8 cellular contexts compared by ENCODE assay signal in the genomic region with DNA sequence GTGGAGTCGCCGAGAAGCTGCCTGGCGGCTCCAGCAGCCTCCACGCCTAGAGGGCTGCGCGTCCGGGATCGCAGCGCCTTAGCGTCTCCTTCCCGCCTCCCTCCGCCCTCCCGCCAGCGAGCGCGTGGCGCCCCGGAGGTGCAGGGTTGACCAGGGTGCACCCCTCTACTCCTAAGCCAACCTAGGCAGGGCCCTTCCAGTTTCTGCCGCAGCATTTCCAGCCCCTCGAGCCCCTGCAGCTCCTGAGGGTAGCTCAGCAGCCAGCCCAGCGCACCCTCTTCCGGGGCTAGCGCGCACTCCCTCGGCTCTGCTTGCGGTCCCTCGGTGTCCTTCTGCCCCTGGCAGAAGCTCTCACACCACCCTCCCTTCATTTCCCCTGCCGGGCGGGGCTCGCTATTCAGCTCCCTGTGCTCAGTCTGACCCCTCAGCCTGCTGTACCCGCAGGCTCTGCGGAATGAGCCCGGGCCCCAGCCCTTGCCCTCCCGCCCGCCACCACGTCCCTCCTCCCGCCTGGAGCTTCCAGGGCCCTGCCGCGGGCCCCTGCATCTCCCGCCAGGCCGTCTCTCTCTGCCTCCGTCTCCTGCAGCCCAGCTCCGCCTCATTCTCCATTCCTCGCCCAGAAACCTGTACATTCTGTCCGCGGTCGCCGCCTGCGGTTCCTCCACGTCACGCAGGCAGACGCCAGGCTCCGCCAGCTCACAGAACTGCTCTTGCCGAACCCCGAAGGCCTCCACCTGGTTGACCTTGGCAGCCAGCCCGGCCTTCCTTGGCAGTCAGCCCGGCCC.
DNase-seq lines count a peak whose midpoint lies in the region; ATAC-seq and TF ChIP-seq lines count a peak whose summit lies in the region.

No MANE protein-coding gene starts in this region.

- H3K27ac ChIP-seq in ACC112 (ENCODE audit: low read depth, low read length) (peak overlapping the region; percentile 42; the same call in 1 of the 2 replicates), H9 (ENCODE audit: insufficient read length, low read depth, low read length) (no peak overlapping the region), substantia nigra (ENCODE audit: low read depth, low read length, poor library complexity, severe bottlenecking) (no peak overlapping the region)

- H3K4me3 Mint-ChIP-seq in H9 = peak overlapping the region; percentile 74 to 77
- peak overlapping the region; percentile 89 for H3K4me3 Mint-ChIP-seq in activated naive CD4-positive, alpha-beta T cell treated with anti-CD3 and anti-CD28 coated beads, Interleukin-2, amount 50 U/mL, for 24 hours
- H3K4me3 Mint-ChIP-seq in nephron = peak overlapping the region; percentile 85 to 96 (median 90)

- H3K9me3 Mint-ChIP-seq in H9 (peaks cover 0 to 13% of the 10 kb centered on the region in 2 experiments; a peak in 4 of 5 replicates), nephron (no peaks in the 10 kb centered on the region)
- H3K9me3 Mint-ChIP-seq in activated naive CD4-positive, alpha-beta T cell treated with anti-CD3 and anti-CD28 coated beads, Interleukin-2, amount 50 U/mL, for 24 hours = no peaks in the 10 kb centered on the region

- H3K27me3 ChIP-seq in ACC112 (ENCODE audit: insufficient read depth, low read length) (no peaks in the 10 kb centered on the region), H9 (ENCODE audit: insufficient read depth, low read length) (peaks cover 3% of the 10 kb centered on the region; the same call in 1 of the 2 replicates)

- H2BK20ac ChIP-seq in H9 (ENCODE audit: low read depth, low read length, poor library complexity, severe bottlenecking) = no peak overlapping the region

- no peak overlapping the region for H3K56ac ChIP-seq in H9 (ENCODE audit: insufficient read length, low read depth, low read length)

- H3K4me1 ChIP-seq in ACC112 (ENCODE audit: control insufficient read depth, insufficient read depth, low read length, unreplicated experiment) (peaks cover 9% of the 10 kb centered on the region), H9 (ENCODE audit: insufficient read depth, low read length) (no peaks in the 10 kb centered on the region; the same call in 1 of the 2 replicates)

- H3K9me3 ChIP-seq in H9 (ENCODE audit: control insufficient read depth, low read depth, low read length) = no peaks in the 10 kb centered on the region

- peak overlapping the region in 1 of 3 experiments; percentile 76; a peak in 2 of 7 replicates for H3K27ac Mint-ChIP-seq in H9
- H3K27ac Mint-ChIP-seq in activated naive CD4-positive, alpha-beta T cell treated with anti-CD3 and anti-CD28 coated beads, Interleukin-2, amount 50 U/mL, for 24 hours = no peak overlapping the region
- H3K27ac Mint-ChIP-seq in nephron = peak overlapping the region; percentile 95 to 99 (median 98)

- H4K20me1 ChIP-seq in H9 (ENCODE audit: control insufficient read depth, insufficient read depth, insufficient read length) = no peaks in the 10 kb centered on the region

- H3K79me1 ChIP-seq in H9 (ENCODE audit: insufficient read depth, low read depth, low read length, poor library complexity, severe bottlenecking) = no peaks in the 10 kb centered on the region

- peak overlapping the region; percentile 79 for H3K18ac ChIP-seq in H9 (ENCODE audit: insufficient read length, low read depth, low read length)

- peak; percentile 79 for DNase-seq in H9
- DNase-seq in NCI-H774 (lab: John Stamatoyannopoulos, UW) = peak; percentile 63
- DNase-seq in germinal center (ENCODE audit: low spot score) = peak; percentile 11
- DNase-seq in substantia nigra (lab: John Stamatoyannopoulos, UW) = peak in 41 of 49 donors; percentile 7 to 89 (median 38)

- H2BK12ac ChIP-seq in H9 (ENCODE audit: insufficient read length, low read depth, low read length) = no peak overlapping the region

- H3K4ac ChIP-seq in H9 (ENCODE audit: low read depth, low read length) = no peak overlapping the region

- H4K91ac ChIP-seq in H9 (ENCODE audit: insufficient read length, low read depth, low read length) = no peak overlapping the region

- H2AFZ ChIP-seq in ACC112 (ENCODE audit: low read length, unreplicated experiment) (peak overlapping the region; percentile 93), H9 (ENCODE audit: low read length) (no peak overlapping the region)

- no peak overlapping the region for H2AK5ac ChIP-seq in H9 (ENCODE audit: insufficient read length, low read length)

- no peaks in the 10 kb centered on the region for H3K79me2 ChIP-seq in ACC112 (ENCODE audit: control insufficient read depth, insufficient read depth, low read length, unreplicated experiment)
- H3K79me2 ChIP-seq in H9 (ENCODE audit: insufficient read depth, low read length) = no peaks in the 10 kb centered on the region

- H3K4me3 ChIP-seq in ACC112 (ENCODE audit: low read depth, low read length) = peak overlapping the region; percentile 79

- peaks cover 13% of the 10 kb centered on the region for H3K23me2 ChIP-seq in H9 (ENCODE audit: insufficient read length, low read depth, low read length, poor library complexity, severe bottlenecking)

- no peaks in the 10 kb centered on the region for H3K36me3 ChIP-seq in ACC112 (ENCODE audit: insufficient read depth, low read length)

- H3K14ac ChIP-seq in H9 (ENCODE audit: insufficient read depth, low read length) = peak overlapping the region; percentile 74

- H3K4me2 ChIP-seq in H9 (ENCODE audit: insufficient read depth, insufficient read length, low read length) = peak overlapping the region; percentile 52

- peak; percentile 11; the same call in 2 of the 3 replicates for TF ChIP-seq CTCF in H9 (conservative IDR thresholded peaks at IDR 0.05)
- peak; percentile 22 to 40 (median 23) for TF ChIP-seq CTCF in nephron (IDR thresholded peaks at IDR 0.05; ENCODE audit: unreplicated experiment in 3 of 3)

- H3K4me1 Mint-ChIP-seq in H9 (peaks cover 31 to 38% of the 10 kb centered on the region in 2 experiments), nephron (peaks cover 20% of the 10 kb centered on the region)
- H3K4me1 Mint-ChIP-seq in activated naive CD4-positive, alpha-beta T cell treated with anti-CD3 and anti-CD28 coated beads, Interleukin-2, amount 50 U/mL, for 24 hours = peaks cover 18% of the 10 kb centered on the region

- H3T11ph ChIP-seq in H9 (ENCODE audit: low read length) = no peak overlapping the region

- H3K27me3 Mint-ChIP-seq in H9 (ENCODE audit: low read depth) = peaks cover 48% of the 10 kb centered on the region
- H3K27me3 Mint-ChIP-seq in activated naive CD4-positive, alpha-beta T cell treated with anti-CD3 and anti-CD28 coated beads, Interleukin-2, amount 50 U/mL, for 24 hours = peaks cover 34% of the 10 kb centered on the region
- H3K27me3 Mint-ChIP-seq in nephron (ENCODE audit: low read depth) = peaks cover 7% of the 10 kb centered on the region

- no CpG with 5 or more reads among the region's 57 CpGs for WGBS in H9 (ENCODE audit: extremely low coverage, insufficient read length, low lambda C conversion rate)

- H3K36me3 Mint-ChIP-seq in H9 (ENCODE audit: insufficient read depth in 1 of 3, low read depth in 3 of 3) (peaks cover 0 to 12% (median 5%) of the 10 kb centered on the region in 3 experiments; a peak in 2 of 7 replicates), nephron (ENCODE audit: low read depth) (no peaks in the 10 kb centered on the region)
- peaks cover 1% of the 10 kb centered on the region for H3K36me3 Mint-ChIP-seq in activated naive CD4-positive, alpha-beta T cell treated with anti-CD3 and anti-CD28 coated beads, Interleukin-2, amount 50 U/mL, for 24 hours

- H2BK15ac ChIP-seq in H9 (ENCODE audit: low read depth, low read length) = no peak overlapping the region

- no peak overlapping the region for H4K8ac ChIP-seq in H9 (replicated peaks; ENCODE audit: insufficient read length, low read depth, low read length)

- peak overlapping the region; percentile 2 for H3K9ac ChIP-seq in H9 (ENCODE audit: extremely low read depth, insufficient read length, low read length)

- H2BK120ac ChIP-seq in H9 (ENCODE audit: low read depth, low read length, poor library complexity, severe bottlenecking) = no peak overlapping the region

- ATAC-seq in GM21619 (IDR thresholded peaks at IDR 0.05; ENCODE audit: unreplicated experiment) = no peak

- H2BK5ac ChIP-seq in H9 (ENCODE audit: insufficient read length, low read length) = no peak overlapping the region

- H3K23ac ChIP-seq in H9 (ENCODE audit: insufficient read length, low read depth, low read length) = no peak overlapping the region

- no peak overlapping the region for H4K5ac ChIP-seq in H9 (ENCODE audit: insufficient read length, low read depth, low read length)

Comparison
In these comparisons a context has a peak if more than half of its experiments do, and no peak if none do; other contexts are left out.
1. DNase-seq: peak in every context shown above with its lines; median percentile 79 in H9; 63 in NCI-H774; 38 in substantia nigra; 11 in germinal center.